19 cellular contexts compared by ENCODE assay signal in the genomic region with DNA sequence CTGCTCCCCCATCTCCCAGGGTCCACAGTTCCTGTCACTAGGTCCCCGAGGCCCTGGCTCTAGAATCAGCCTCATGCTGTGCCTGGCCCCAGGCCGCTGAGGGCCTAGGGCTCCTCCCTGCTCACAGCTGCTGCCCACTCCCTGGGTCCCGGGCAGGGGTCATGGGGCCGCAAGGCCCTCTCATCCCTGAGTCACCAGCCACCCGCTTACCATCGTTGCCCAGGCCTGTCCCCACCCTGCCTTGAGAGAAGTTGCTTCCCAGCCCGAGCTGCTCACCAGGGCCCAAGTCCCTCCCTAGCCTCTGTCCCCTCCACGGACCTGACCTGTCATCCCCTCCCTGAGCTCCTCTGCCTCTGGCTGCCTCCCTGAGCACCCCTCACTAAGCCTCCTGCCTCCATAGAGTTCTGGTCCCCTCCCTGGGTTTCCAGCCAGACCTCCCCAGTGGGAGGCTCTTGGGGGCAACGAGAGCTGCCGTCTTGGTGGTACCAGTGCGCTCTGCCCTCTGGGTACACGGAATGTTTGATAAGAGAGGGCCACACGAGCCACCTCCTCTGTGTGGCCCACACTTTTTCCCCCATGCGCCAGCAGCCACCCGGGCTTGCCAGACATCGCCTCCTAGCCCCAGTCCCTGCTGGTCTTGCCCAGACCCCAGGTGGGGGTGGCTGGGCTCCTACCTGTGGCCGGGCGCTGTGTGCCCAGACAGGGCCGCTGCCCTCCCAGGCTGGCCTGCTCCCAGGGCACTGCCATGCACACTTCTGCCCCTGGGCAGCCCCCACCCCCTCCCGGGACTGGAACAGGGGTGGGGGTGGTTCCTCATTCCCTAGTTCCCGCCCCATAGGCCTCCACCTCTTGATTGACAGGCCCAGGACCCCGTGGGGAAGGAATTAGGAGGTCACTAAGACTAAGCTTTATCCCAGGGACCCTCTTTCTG. TPM values are rescaled to one million over a fixed set of nuclear protein-coding genes. Genes with fewer than 3 reads are reported as not detected.
DNase-seq lines count a peak whose midpoint lies in the region; ATAC-seq, FAIRE-seq and TF ChIP-seq lines count a peak whose summit lies in the region.
"Had no signal": no experiment of that assay in that cellular context is flagged by ENCODE, and none has a peak within 500 bp of the region (broad histone marks: within the 10 kb centered on the region; RNA-seq: fewer than 3 reads in every experiment).

No MANE protein-coding gene starts in this region.

- TF ChIP-seq POLR2A in H54 (IDR thresholded peaks at IDR 0.05; ENCODE audit: low read depth, low read length), result no peak

- H4K20me1 ChIP-seq in osteoblast (ENCODE audit: insufficient read depth, low read length), result no peaks in the 10 kb centered on the region

- no peak overlapping the region for H3K4me2 ChIP-seq in osteoblast (ENCODE audit: insufficient read depth, low read length)

- ATAC-seq in HG03565 (IDR thresholded peaks at IDR 0.05; ENCODE audit: unreplicated experiment), result no peak
- no peak for ATAC-seq in HG03159 (IDR thresholded peaks at IDR 0.05; ENCODE audit: unreplicated experiment)

- peak overlapping the region; percentile 58 for H2AFZ ChIP-seq in osteoblast (ENCODE audit: low read length)

- peaks cover 4% of the 10 kb centered on the region for H3K27me3 ChIP-seq in osteoblast (ENCODE audit: insufficient read depth, low read length)
- H3K27me3 ChIP-seq: Peyer's patch had no signal

- DNase-seq in H54 (ENCODE audit: insufficient read length, low spot score) (peak; percentile 58), RPMI7951 (ENCODE audit: low read depth) (peak; percentile 71), glomerular visceral epithelial cell (ENCODE audit: extremely low spot score) (peak; percentile 13), osteoblast (ENCODE audit: insufficient read length, low spot score, missing footprints) (peak; percentile 81), NCI-H2029 (lab: John Stamatoyannopoulos, UW) (no peak)
- DNase-seq in stimulated activated naive CD4-positive, alpha-beta T cell treated with Interleukin-2 at 50 U/mL for 16 hours (lab: John Stamatoyannopoulos, UW), result no peak
- DNase-seq: activated CD4-positive, CD25-positive, alpha-beta regulatory T cell treated with anti-CD3 and anti-CD28 coated beads, Interleukin-2, amount 50 U/mL, for 72 hours; activated CD8-positive, alpha-beta memory T cell treated with anti-CD3 and anti-CD28 coated beads, Interleukin-2, amount 50 U/mL, for 4 hours; activated naive CD4-positive, alpha-beta T cell treated with anti-CD3 and anti-CD28 coated beads, Interleukin-2, amount 10 ng/mL, durations not matched to agents 7 days and 5 days; BE2C; DMS53; heart left ventricle; NCI-H1930; NCI-H526; Peyer's patch; T-helper 2 cell had no signal

- H3K27ac ChIP-seq in osteoblast (ENCODE audit: low read depth, low read length), result no peak overlapping the region
- H3K27ac ChIP-seq: heart left ventricle, Peyer's patch, suprapubic skin had no signal

- peaks cover 2% of the 10 kb centered on the region for H3K4me1 ChIP-seq in osteoblast (ENCODE audit: insufficient read depth, low read length)
- H3K4me1 ChIP-seq: BE2C had no signal

- no peak for TF ChIP-seq CTCF in osteoblast (IDR thresholded peaks at IDR 0.05; ENCODE audit: extremely low read depth, low read depth, low read length)

- no peaks in the 10 kb centered on the region for H3K36me3 ChIP-seq in osteoblast (ENCODE audit: insufficient read depth, low read length)
- H3K36me3 ChIP-seq: BE2C, heart left ventricle, Peyer's patch, suprapubic skin had no signal

- H3K4me3 ChIP-seq in osteoblast (ENCODE audit: insufficient read depth, low read length), result no peak overlapping the region
- H3K4me3 ChIP-seq: heart left ventricle, Peyer's patch, suprapubic skin had no signal

- H3K79me2 ChIP-seq in osteoblast (ENCODE audit: insufficient read depth, low read length), result no peaks in the 10 kb centered on the region

- no peak for FAIRE-seq in H54 (lab: Jason Lieb, UNC)

- H3K9me3 ChIP-seq in osteoblast (ENCODE audit: low read depth, low read length), result no peaks in the 10 kb centered on the region
- H3K9me3 ChIP-seq: BE2C, heart left ventricle, Peyer's patch, suprapubic skin had no signal

RNA-seq across cellular contexts. Expression of a gene that starts 21.3 kb away (rescaled TPM):
- total RNA-seq in RPMI7951 (2014; rRNA removed; shearing (Covaris generic)), result not detected in 2 replicates
- total RNA-seq in osteoblast, result 0.29 and 0.72 TPM in 2 replicates

RNA-seq across cellular contexts. Expression of a gene that starts 24.6 kb away (rescaled TPM):
- total RNA-seq in RPMI7951 (2014; rRNA removed; shearing (Covaris generic)), result 78.9 and 88.3 TPM in 2 replicates
- 56.1 and 66.6 TPM in 2 replicates for total RNA-seq in osteoblast

RNA-seq across cellular contexts. Expression of a gene that starts 45.5 kb away (rescaled TPM):
- total RNA-seq in RPMI7951 (2014; rRNA removed; shearing (Covaris generic)), result 32.8 and 33.1 TPM in 2 replicates
- 26.8 and 32.9 TPM in 2 replicates for total RNA-seq in osteoblast

Comparison
In these comparisons a context has a peak if more than half of its experiments do, and no peak if none do; other contexts are left out.
1. DNase-seq: peak in H54 (single experiment), RPMI7951 (single experiment), glomerular visceral epithelial cell (single experiment) and osteoblast (single experiment); none in stimulated activated naive CD4-positive, alpha-beta T cell treated with Interleukin-2 at 50 U/mL for 16 hours (single experiment) and NCI-H2029 (single experiment).